Comparison of ENCODE assay signal across 18 cellular contexts in the genomic region with DNA sequence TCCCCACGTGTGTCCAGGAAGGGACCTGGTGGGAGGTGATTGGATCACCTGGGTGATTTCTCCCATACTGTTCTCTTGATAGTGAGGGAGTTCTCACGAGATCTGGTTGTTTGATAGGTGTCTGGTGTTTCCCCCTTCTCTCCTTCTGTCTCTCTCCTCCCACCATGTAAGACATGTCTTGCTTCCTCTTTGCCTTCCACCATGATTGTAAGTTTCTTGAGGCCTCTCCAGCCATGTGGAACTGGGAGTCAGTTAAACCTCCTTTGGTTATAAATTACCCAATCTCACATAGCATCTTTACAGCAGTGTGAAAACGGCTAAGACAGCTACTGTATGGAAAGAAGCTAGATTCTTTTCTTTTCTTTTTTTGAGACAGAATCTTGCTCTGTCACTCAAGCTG.
"Had no signal": no experiment of that assay in that cellular context is flagged by ENCODE, and none has a peak within 500 bp of the region (broad histone marks: within the 10 kb centered on the region; RNA-seq: fewer than 3 reads in every experiment).

No MANE protein-coding gene starts in this region.

- H3K4me3 ChIP-seq: coronary artery, heart left ventricle, left lung, spleen, transverse colon had no signal

- H3K27ac Mint-ChIP-seq: activated CD4-positive, alpha-beta T cell treated with anti-CD3 and anti-CD28 coated beads for 36 hours; activated CD8-positive, alpha-beta T cell treated with anti-CD3 and anti-CD28 coated beads for 36 hours; memory B cell; natural killer cell treated with Interleukin-12 subunit alpha and Interleukin-12 subunit beta and Interleukin-15 and Interleukin-18, amount 100 ng/mL, for 72 hours; stimulated activated memory B cell treated with anti-CD40 and anti-IgM and Interleukin-4, amounts not matched to agents 10 μg/mL and 1 μg/mL and 100 μg/mL, for 72 hours had no signal

- H3K9me3 Mint-ChIP-seq: activated CD8-positive, alpha-beta T cell treated with anti-CD3 and anti-CD28 coated beads for 36 hours had no signal

- ATAC-seq: activated CD4-positive, alpha-beta T cell treated with anti-CD3 and anti-CD28 coated beads for 36 hours; activated CD8-positive, alpha-beta T cell treated with anti-CD3 and anti-CD28 coated beads for 36 hours; heart left ventricle; left lung; natural killer cell treated with Interleukin-12 subunit alpha and Interleukin-12 subunit beta and Interleukin-15 and Interleukin-18, amount 100 ng/mL, for 72 hours; sciatic nerve; stimulated activated memory B cell treated with anti-CD40 and anti-IgM and Interleukin-4, amounts not matched to agents 10 μg/mL and 1 μg/mL and 100 μg/mL, for 72 hours had no signal

- DNase-seq: activated CD4-positive, alpha-beta T cell treated with anti-CD3 and anti-CD28 coated beads for 36 hours; activated CD8-positive, alpha-beta memory T cell treated with anti-CD3 and anti-CD28 coated beads, Interleukin-2, amount 50 U/mL, for 4 hours; activated CD8-positive, alpha-beta T cell treated with anti-CD3 and anti-CD28 coated beads for 36 hours; activated naive CD4-positive, alpha-beta T cell treated with Interleukin-2 at 50 U/mL for 16 hours; caudate nucleus; effector CD4-positive, alpha-beta T cell; heart left ventricle; left lung; nucleus accumbens; spleen; stimulated activated CD4-positive, alpha-beta T cell treated with anti-CD3 and anti-CD28 coated beads, Interleukin-1b, Interleukin-23, amount 100 ng/mL, for 48 hours; transverse colon; WERI-Rb-1 had no signal

- H3K4me1 Mint-ChIP-seq: activated CD4-positive, alpha-beta T cell treated with anti-CD3 and anti-CD28 coated beads for 36 hours; memory B cell; stimulated activated memory B cell treated with anti-CD40 and anti-IgM and Interleukin-4, amounts not matched to agents 10 μg/mL and 1 μg/mL and 100 μg/mL, for 72 hours had no signal

- H3K4me1 ChIP-seq: heart left ventricle, left lung, spleen had no signal

- H3K36me3 ChIP-seq: heart left ventricle, left lung, spleen, transverse colon, WERI-Rb-1 had no signal

- H3K9me3 ChIP-seq: heart left ventricle, left lung, spleen, transverse colon had no signal

- H3K4me3 Mint-ChIP-seq: activated CD4-positive, alpha-beta T cell treated with anti-CD3 and anti-CD28 coated beads for 36 hours; activated CD8-positive, alpha-beta T cell treated with anti-CD3 and anti-CD28 coated beads for 36 hours; memory B cell; natural killer cell treated with Interleukin-12 subunit alpha and Interleukin-12 subunit beta and Interleukin-15 and Interleukin-18, amount 100 ng/mL, for 72 hours; stimulated activated memory B cell treated with anti-CD40 and anti-IgM and Interleukin-4, amounts not matched to agents 10 μg/mL and 1 μg/mL and 100 μg/mL, for 72 hours had no signal
